ENCODE assay signal across 18 cellular contexts in the genomic region with DNA sequence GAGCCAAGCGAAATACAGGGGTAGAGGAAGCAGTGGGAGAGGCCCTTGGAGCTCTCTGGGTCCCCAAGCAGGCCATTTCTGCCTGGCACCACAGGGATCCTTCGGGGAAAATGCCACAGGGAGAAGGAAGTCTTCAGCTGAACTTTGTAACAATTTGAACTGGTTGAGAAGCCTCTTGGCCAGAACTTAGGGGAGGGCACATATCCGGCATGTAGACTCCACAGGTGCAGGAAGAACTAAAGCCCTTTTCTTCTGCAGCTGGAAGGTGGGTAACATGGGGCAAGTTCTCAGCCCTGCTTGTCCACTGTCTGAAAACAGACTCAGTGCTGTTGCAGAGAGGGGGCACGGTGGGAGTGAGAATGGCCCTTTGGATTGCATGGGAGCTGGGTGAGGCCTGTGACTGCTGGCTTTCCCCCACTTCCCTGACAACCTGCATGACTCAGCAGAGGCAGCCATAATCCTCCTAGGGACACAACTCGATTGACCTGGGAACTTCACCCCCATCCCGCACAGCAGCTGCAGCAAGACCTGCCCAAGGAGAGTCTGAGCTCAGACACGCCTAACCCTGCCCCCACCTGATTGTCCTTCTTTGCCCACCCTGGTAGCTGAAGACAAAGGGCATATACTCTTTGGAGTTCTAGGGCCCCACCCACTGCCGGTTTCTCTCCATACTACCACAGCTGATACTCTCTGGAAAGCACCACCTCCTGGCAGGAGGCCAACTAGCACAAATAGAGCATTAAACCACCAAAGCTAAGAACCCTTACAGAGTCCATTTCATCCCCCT.
DNase-seq lines count a peak whose midpoint lies in the region; ATAC-seq, FAIRE-seq and TF ChIP-seq lines count a peak whose summit lies in the region.
"Had no signal": no experiment of that assay in that cellular context is flagged by ENCODE, and none has a peak within 500 bp of the region (broad histone marks: within the 10 kb centered on the region; RNA-seq: fewer than 3 reads in every experiment).

No MANE protein-coding gene starts in this region.

- H3K4me3 ChIP-seq in astrocyte (ENCODE audit: insufficient read depth, low read depth, low read length) = no peak overlapping the region
- H3K4me3 ChIP-seq in transverse colon = no peak overlapping the region
- H3K4me3 ChIP-seq: gastrocnemius medialis, MG63 had no signal

- H3K9me3 Mint-ChIP-seq in astrocyte (ENCODE audit: unreplicated experiment) = peaks cover 15% of the 10 kb centered on the region
- H3K9me3 Mint-ChIP-seq: activated CD4-positive, alpha-beta T cell treated with anti-CD3 and anti-CD28 coated beads, Interleukin-2, amount 10 ng/mL, durations not matched to agents 7 days and 5 days; activated T-cell treated with anti-CD3 and anti-CD28 coated beads, Interleukin-2, amount 50 U/mL, for 24 hours had no signal

- intact Hi-C loops in transverse colon (cut with DNase I; ENCODE audit: low total_unique reads) = no loop called here

- DNase-seq in SHP77 (lab: John Stamatoyannopoulos, UW) (peak; percentile 22 to 45), SHP77 treated with DMSO at 0.1 percent for 48 hours (lab: John Stamatoyannopoulos, UW) (no peak), NCI-H2107 treated with DMSO at 0.1 percent for 48 hours (lab: John Stamatoyannopoulos, UW; ENCODE audit: unreplicated experiment) (peak; percentile 94), astrocyte (ENCODE audit: low read depth) (no peak), transverse colon (peak; percentile 62), NOMO-1 treated with dmso at 0.1 percent for 144 hours (lab: John Stamatoyannopoulos, UW; ENCODE audit: unreplicated experiment) (no peak)
- DNase-seq: activated CD4-positive, alpha-beta T cell treated with anti-CD3 and anti-CD28 coated beads, Interleukin-2, amount 10 ng/mL, durations not matched to agents 7 days and 5 days; activated naive CD8-positive, alpha-beta T cell treated with anti-CD3 and anti-CD28 coated beads, Interleukin-2, amount 10 ng/mL, durations not matched to agents 7 days and 5 days; activated T-cell treated with anti-CD3 and anti-CD28 coated beads, Interleukin-2, amount 50 U/mL, for 24 hours; central memory CD4-positive, alpha-beta T cell; gastrocnemius medialis; MG63; NCI-H446 treated with DMSO at 0.1 percent for 48 hours; stimulated activated naive CD4-positive, alpha-beta T cell had no signal

- H4K20me1 ChIP-seq in astrocyte (ENCODE audit: insufficient read depth, low read length) = no peaks in the 10 kb centered on the region

- no peak overlapping the region for H3K27ac ChIP-seq in astrocyte (ENCODE audit: low read depth, low read length)
- H3K27ac ChIP-seq in transverse colon = peak overlapping the region in 3 of 4 donors; percentile 28 to 57 (median 50)
- H3K27ac ChIP-seq: gastrocnemius medialis had no signal

- no peaks in the 10 kb centered on the region for H3K79me2 ChIP-seq in astrocyte (ENCODE audit: insufficient read depth, low read length)

- H3K4me1 ChIP-seq in astrocyte (ENCODE audit: insufficient read depth, low read length) (no peaks in the 10 kb centered on the region), transverse colon (peaks cover 0 to 12% (median 4%) of the 10 kb centered on the region in 4 donors)
- H3K4me1 ChIP-seq: gastrocnemius medialis had no signal

- H3K27ac Mint-ChIP-seq in astrocyte (ENCODE audit: unreplicated experiment) = peak overlapping the region; percentile 66
- H3K27ac Mint-ChIP-seq: activated CD4-positive, alpha-beta T cell treated with anti-CD3 and anti-CD28 coated beads, Interleukin-2, amount 10 ng/mL, durations not matched to agents 7 days and 5 days; activated naive CD8-positive, alpha-beta T cell treated with anti-CD3 and anti-CD28 coated beads, Interleukin-2, amount 10 ng/mL, durations not matched to agents 7 days and 5 days; activated T-cell treated with anti-CD3 and anti-CD28 coated beads, Interleukin-2, amount 50 U/mL, for 24 hours had no signal

- ATAC-seq in HG03571 (IDR thresholded peaks at IDR 0.05; ENCODE audit: unreplicated experiment) (no peak), HG02938 (IDR thresholded peaks at IDR 0.05; ENCODE audit: unreplicated experiment) (no peak)
- ATAC-seq: gastrocnemius medialis had no signal

- no peak overlapping the region for H2AFZ ChIP-seq in astrocyte (ENCODE audit: low read depth, low read length)

- TF ChIP-seq POLR2A in transverse colon (IDR thresholded peaks at IDR 0.05) = no peak

- H3K27me3 ChIP-seq in astrocyte (ENCODE audit: insufficient read depth, low read length) (peaks cover 10% of the 10 kb centered on the region), transverse colon (no peaks in the 10 kb centered on the region)
- H3K27me3 ChIP-seq: gastrocnemius medialis, MG63 had no signal

- H3K9ac ChIP-seq in astrocyte (ENCODE audit: low read length) = no peak overlapping the region

- no peak for FAIRE-seq in astrocyte (lab: Jason Lieb, UNC)
- FAIRE-seq: endothelial cell of umbilical vein, urothelium cell line had no signal

- no peak overlapping the region for H3K4me2 ChIP-seq in astrocyte (ENCODE audit: low read length)

- H3K4me1 Mint-ChIP-seq in astrocyte (ENCODE audit: low read depth, unreplicated experiment) = no peaks in the 10 kb centered on the region
- H3K4me1 Mint-ChIP-seq: activated CD4-positive, alpha-beta T cell treated with anti-CD3 and anti-CD28 coated beads, Interleukin-2, amount 10 ng/mL, durations not matched to agents 7 days and 5 days had no signal

- in situ Hi-C loops in transverse colon (cut with MboI; ENCODE audit: low pct_ligation_motif_present in 1 of 4, low pct_unique_long_range_greater_than_20kb in 1 of 4, low sequenced_read_pairs in 3 of 4) = no loop called here

- H3K36me3 Mint-ChIP-seq in astrocyte (ENCODE audit: low read depth, unreplicated experiment) = peaks cover 2% of the 10 kb centered on the region

- TF ChIP-seq CTCF in astrocyte (IDR thresholded peaks at IDR 0.05; ENCODE audit: insufficient read depth, low read depth, low read length) = no peak
- no peak for TF ChIP-seq CTCF in transverse colon (IDR thresholded peaks at IDR 0.05)

- no peaks in the 10 kb centered on the region for H3K36me3 ChIP-seq in astrocyte (ENCODE audit: insufficient read depth, low read length)
- no peaks in the 10 kb centered on the region for H3K36me3 ChIP-seq in transverse colon
- H3K36me3 ChIP-seq: gastrocnemius medialis, MG63 had no signal

- H3K27me3 Mint-ChIP-seq in astrocyte (ENCODE audit: low read depth, unreplicated experiment) = peaks cover 17% of the 10 kb centered on the region

- 59% methylated on average over 8 of the region's 8 CpGs; no CpG with 5 or more reads in 1 of the 2 donors for WGBS in transverse colon (ENCODE audit: low coverage in 1 of 2), 2 donors

- H3K4me3 Mint-ChIP-seq in astrocyte (ENCODE audit: unreplicated experiment) = no peak overlapping the region
- H3K4me3 Mint-ChIP-seq: activated CD4-positive, alpha-beta T cell treated with anti-CD3 and anti-CD28 coated beads, Interleukin-2, amount 10 ng/mL, durations not matched to agents 7 days and 5 days; activated naive CD8-positive, alpha-beta T cell treated with anti-CD3 and anti-CD28 coated beads, Interleukin-2, amount 10 ng/mL, durations not matched to agents 7 days and 5 days; activated T-cell treated with anti-CD3 and anti-CD28 coated beads, Interleukin-2, amount 50 U/mL, for 24 hours had no signal

- H3K9me3 ChIP-seq in astrocyte (ENCODE audit: insufficient read depth, low read depth, low read length) (no peaks in the 10 kb centered on the region), transverse colon (no peaks in the 10 kb centered on the region)
- H3K9me3 ChIP-seq: gastrocnemius medialis, MG63 had no signal

- TF ChIP-seq EP300 in transverse colon (IDR thresholded peaks at IDR 0.05; ENCODE audit: low read depth) = no peak

Comparison
In these comparisons a context has a peak if more than half of its experiments do, and no peak if none do; other contexts are left out.
1. DNase-seq: peak in SHP77 (2 of 2), NCI-H2107 treated with DMSO at 0.1 percent for 48 hours (single experiment) and transverse colon (single experiment); none in SHP77 treated with DMSO at 0.1 percent for 48 hours (single experiment), astrocyte (single experiment) and NOMO-1 treated with dmso at 0.1 percent for 144 hours (single experiment).